In the genomic region with DNA sequence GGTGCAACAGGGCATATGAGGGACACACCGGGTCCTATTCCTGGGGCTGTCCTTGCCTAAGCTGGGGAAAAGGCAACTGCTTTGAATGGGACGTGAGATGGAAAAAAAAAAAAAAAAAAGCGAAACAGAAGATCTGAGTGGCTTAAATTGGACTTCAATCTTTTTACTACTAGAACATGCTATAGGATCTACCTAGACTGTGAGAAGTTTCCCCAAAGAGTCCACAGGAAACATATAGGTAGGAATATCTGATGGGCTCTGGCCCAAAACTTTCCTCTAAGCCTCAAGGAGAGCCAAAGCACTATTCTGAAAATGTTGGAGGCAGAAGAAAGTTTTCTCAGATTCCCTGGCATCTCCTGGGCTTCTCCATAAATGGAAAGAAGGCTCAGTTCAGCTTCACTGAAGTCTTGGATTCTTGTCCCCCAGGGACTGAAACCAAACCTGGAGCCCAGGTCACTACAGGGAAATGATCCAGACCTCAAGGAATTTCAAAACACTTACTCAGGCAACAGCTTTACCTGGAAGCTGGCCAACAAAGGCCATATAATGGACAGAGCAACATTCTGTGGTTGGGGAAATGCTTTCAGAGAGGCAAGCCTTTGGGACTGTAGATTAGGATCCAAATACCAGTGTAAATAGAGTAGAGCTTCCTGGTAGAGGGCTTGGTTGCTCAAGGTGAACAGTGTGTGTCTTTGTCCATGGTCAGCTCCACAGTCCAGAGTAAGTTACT, we compare ENCODE assay signal across 11 cellular contexts. TPM values are rescaled to one million over a fixed set of nuclear protein-coding genes. Genes with fewer than 3 reads are reported as not detected.
DNase-seq lines count a peak whose midpoint lies in the region; ATAC-seq, FAIRE-seq and TF ChIP-seq lines count a peak whose summit lies in the region.
"Had no signal": no experiment of that assay in that cellular context is flagged by ENCODE, and none has a peak within 500 bp of the region (broad histone marks: within the 10 kb centered on the region; RNA-seq: fewer than 3 reads in every experiment).

No MANE protein-coding gene starts in this region.

- peaks cover 11% of the 10 kb centered on the region for H3K27me3 Mint-ChIP-seq in CD8-positive, alpha-beta T cell (ENCODE audit: low read depth)

- H2AFZ ChIP-seq in HepG2 (ENCODE audit: low read length) = no peak overlapping the region

- H3K27me3 ChIP-seq in brain microvascular endothelial cell (replicated peaks) = peaks cover 2% of the 10 kb centered on the region
- no peaks in the 10 kb centered on the region; a peak in 1 of 5 replicates for H3K27me3 ChIP-seq in HepG2 (ENCODE audit: control insufficient read depth in 1 of 2, insufficient read depth in 2 of 2, low read length in 2 of 2)
- no peaks in the 10 kb centered on the region for H3K27me3 ChIP-seq in CD8-positive, alpha-beta T cell (ENCODE audit: insufficient read depth, low read length)

- 45% methylated on average over 3 of the region's 3 CpGs for WGBS in HepG2 (ENCODE audit: low lambda C conversion rate)

- peak; percentile 99 for ATAC-seq in HepG2
- no peak for ATAC-seq in CD8-positive, alpha-beta T cell

- H3K36me3 Mint-ChIP-seq in CD8-positive, alpha-beta T cell = no peaks in the 10 kb centered on the region

- no peaks in the 10 kb centered on the region for H3K79me2 ChIP-seq in HepG2 (ENCODE audit: insufficient read depth, low read length)

- H3K27ac ChIP-seq in brain microvascular endothelial cell (no peak overlapping the region), HepG2 (ENCODE audit: extremely low read length, insufficient read depth, low read length) (peak overlapping the region; percentile 72)
- no peak overlapping the region for H3K27ac ChIP-seq in CD8-positive, alpha-beta T cell (ENCODE audit: low read depth, low read length)
- H3K27ac ChIP-seq: WERI-Rb-1 had no signal

- H3K4me2 ChIP-seq in HepG2 (ENCODE audit: low read depth, low read length) = peak overlapping the region; percentile 57

- FAIRE-seq in HTR-8/SVneo (lab: Jason Lieb, UNC) (peak; percentile 28), HepG2 (lab: Jason Lieb, UNC) (peak; percentile 96)

- in situ Hi-C loops in brain microvascular endothelial cell (cut with HindIII; ENCODE audit: low pct_ligation_motif_present, low sequenced_read_pairs) = no loop called here
- in situ Hi-C loops in HepG2 (cut with HindIII; ENCODE audit: extremely low pct_ligation_motif_present, low pct_unique_long_range_greater_than_20kb) = no loop called here

- no peak overlapping the region; the same call in 1 of the 2 replicates for H3K9ac ChIP-seq in HepG2 (ENCODE audit: insufficient read depth, low read depth, low read length)

- peaks cover 64% of the 10 kb centered on the region for H3K4me1 ChIP-seq in HepG2 (ENCODE audit: insufficient read depth, low read length)
- H3K4me1 ChIP-seq in CD8-positive, alpha-beta T cell (ENCODE audit: insufficient read depth, low read length) = no peaks in the 10 kb centered on the region

- CTCF ChIA-PET in HepG2 (lab: Yijun Ruan, JAX; ENCODE audit: low intra/inter-chr PET ratio, low total read pairs) = no interaction called here
- CTCF ChIA-PET in CD8-positive, alpha-beta T cell (lab: Charles Lee) = no interaction called here

- TF ChIP-seq CTCF in AG09309 (IDR thresholded peaks at IDR 0.05; ENCODE audit: control insufficient read depth, insufficient read depth, low read depth, low read length, missing control alignments) = no peak
- no peak for TF ChIP-seq CTCF in brain microvascular endothelial cell (IDR thresholded peaks at IDR 0.05; ENCODE audit: low read depth, low read length, missing control alignments)
- no peak for TF ChIP-seq CTCF in HepG2 (CRISPR knock-in tag; IDR thresholded peaks at IDR 0.05)
- TF ChIP-seq CTCF in CD8-positive, alpha-beta T cell (IDR thresholded peaks at IDR 0.05) = no peak

- TF ChIP-seq EP300 in HepG2 (IDR thresholded peaks at IDR 0.05; ENCODE audit: low read depth in 2 of 2, low read length in 2 of 2) (peak in 1 of 2 experiments; percentile 87; a peak in 2 of 4 replicates), HepG2 (CRISPR knock-in tag; IDR thresholded peaks at IDR 0.05; ENCODE audit: borderline replicate concordance) (peak; percentile 75; the same call in 1 of the 2 replicates)

- DNase-seq in AG09309 (ENCODE audit: low read depth) (peak; percentile 25), HTR-8/SVneo (ENCODE audit: insufficient read length, low spot score) (peak; percentile 55), brain microvascular endothelial cell (peak; percentile 91), HepG2 (ENCODE audit: low spot score) (peak; percentile 99), activated T-cell treated with anti-CD3 and anti-CD28 coated beads for 4 hours (no peak)
- DNase-seq in CD8-positive, alpha-beta T cell = no peak
- DNase-seq in activated CD4-positive, alpha-beta T cell treated with anti-CD3 and anti-CD28 coated beads, Interleukin-2, amount 50 U/mL, for 1 hour = no peak
- DNase-seq in stimulated activated CD4-positive, alpha-beta T cell treated with anti-CD3 and anti-CD28 coated beads, Interleukin-2, amount 100 ng/mL, for 48 hours = no peak
- DNase-seq: amygdala, DND-41, WERI-Rb-1 had no signal

- H4K20me1 ChIP-seq in HepG2 (ENCODE audit: insufficient read depth, low read length) = no peaks in the 10 kb centered on the region

- no peaks in the 10 kb centered on the region for H3K4me1 Mint-ChIP-seq in CD8-positive, alpha-beta T cell (ENCODE audit: low read depth)

- peaks cover 24% of the 10 kb centered on the region for H3K9me3 Mint-ChIP-seq in CD8-positive, alpha-beta T cell

- no peak overlapping the region for H3K4me3 Mint-ChIP-seq in CD8-positive, alpha-beta T cell

- H3K4me3 ChIP-seq in AG09309 (ENCODE audit: control insufficient read depth, low read depth, low read length) (no peak overlapping the region), brain microvascular endothelial cell (ENCODE audit: low read depth, low read length) (no peak overlapping the region), HepG2 (replicated peaks in 1 of 3; ENCODE audit: insufficient read depth in 1 of 3, low read depth in 2 of 3, low read length in 3 of 3) (no peak overlapping the region; a peak in 1 of 6 replicates)
- no peak overlapping the region for H3K4me3 ChIP-seq in CD8-positive, alpha-beta T cell (ENCODE audit: low read depth, low read length)

- TF ChIP-seq POLR2A in HepG2 (IDR thresholded peaks at IDR 0.05; ENCODE audit: insufficient read depth in 1 of 2, low read depth in 2 of 2, low read length in 2 of 2) = no peak

- TF ChIP-seq RAD21 in HepG2 (CRISPR knock-in tag; IDR thresholded peaks at IDR 0.05) = no peak

- intact Hi-C loops in HepG2 (cut with micrococcal nuclease; ENCODE audit: unreplicated experiment) = loop anchor here (1.0 to 2.0 kb wide), 3 partner anchors 11 to 58 kb away; no protein-coding TSS in a partner anchor
- intact Hi-C loops in CD8-positive, alpha-beta T cell (cut with DNase I, micrococcal nuclease) = no loop called here

- BruUV-seq in HepG2 (replicated peaks; lab: Mats Ljungman, UMichigan) = no TSS peak

- H3K36me3 ChIP-seq in brain microvascular endothelial cell (replicated peaks) (no peaks in the 10 kb centered on the region), HepG2 (replicated peaks in 1 of 2; ENCODE audit: control insufficient read depth in 1 of 2, insufficient read depth in 2 of 2, low read length in 2 of 2) (no peaks in the 10 kb centered on the region)
- H3K36me3 ChIP-seq in CD8-positive, alpha-beta T cell (ENCODE audit: insufficient read depth, low read length) = no peaks in the 10 kb centered on the region
- H3K36me3 ChIP-seq: WERI-Rb-1 had no signal

- peaks cover 26% of the 10 kb centered on the region for H3K9me3 ChIP-seq in HepG2 (ENCODE audit: low read length)
- peaks cover 5% of the 10 kb centered on the region for H3K9me3 ChIP-seq in CD8-positive, alpha-beta T cell (ENCODE audit: low read length)

- POLR2A ChIA-PET in HepG2 (lab: Yijun Ruan, JAX) = interaction anchor here (0.9 to 3.1 kb wide), 10 partner anchors 9 to 57 kb away, joined by 3 to 15 read pairs (median 4); a partner anchor contains a TSS
- POLR2A ChIA-PET in CD8-positive, alpha-beta T cell (lab: Charles Lee) = no interaction called here

- no peak overlapping the region for H3K27ac Mint-ChIP-seq in CD8-positive, alpha-beta T cell

TF ChIP-seq in HepG2, 621 proteins besides CTCF, POLR2A, EP300 and RAD21 (continues in another document):
- peak; percentile 15; the same call in 1 of the 2 replicates for TF ChIP-seq HNF4G (IDR thresholded peaks at IDR 0.05; ENCODE audit: borderline replicate concordance, low read depth, low read length)
- TF ChIP-seq HNF4G (CRISPR knock-in tag; IDR thresholded peaks at IDR 0.05; ENCODE audit: borderline replicate concordance, low read depth) = peak; percentile 41; the same call in 1 of the 2 replicates
- TF ChIP-seq LCORL (IDR thresholded peaks at IDR 0.05) = peak; percentile 49; the same call in 1 of the 2 replicates
- TF ChIP-seq LCORL (CRISPR knock-in tag; IDR thresholded peaks at IDR 0.05) = peak; percentile 82; the same call in 1 of the 2 replicates
- peak; percentile 90 for TF ChIP-seq NCOA2 (CRISPR knock-in tag; IDR thresholded peaks at IDR 0.05)
- TF ChIP-seq PHF5A (CRISPR knock-in tag; IDR thresholded peaks at IDR 0.05; ENCODE audit: low read depth, unreplicated experiment) = no peak
- TF ChIP-seq CHD2 (IDR thresholded peaks at IDR 0.05; ENCODE audit: low read depth, low read length) = no peak

RNA-seq across cellular contexts. Expression of a gene that starts 56.9 kb away (rescaled TPM):
- total RNA-seq in HepG2 (2016; rRNA removed; fragmentation: Illumina TruSeq; extraction: Trizol) = 2.5 and 3.9 TPM in 2 replicates
- 0.71 and 0.91 TPM in 2 replicates for total RNA-seq in HepG2 (2016; cell fraction: cytosol; rRNA removed; fragmentation: Illumina TruSeq; extraction: Trizol; ENCODE audit: low read depth)
- total RNA-seq in HepG2 (2016; cell fraction: insoluble cytoplasmic fraction; rRNA removed; fragmentation: Illumina TruSeq; extraction: Trizol) = 2.1 and 4.2 TPM in 2 replicates
- 1.1 and 2.6 TPM in 2 replicates for total RNA-seq in HepG2 (2016; cell fraction: membrane; rRNA removed; fragmentation: Illumina TruSeq; extraction: Trizol)
- total RNA-seq in HepG2 (2016; cell fraction: nucleus; rRNA removed; fragmentation: Illumina TruSeq; extraction: Trizol) = 5.8 and 6.2 TPM in 2 replicates
- 13.6 and 16.4 TPM in 2 replicates for polyA plus RNA-seq in HepG2 (2011; rRNA removed)
- 8.3 and 8.9 TPM in 2 replicates for polyA plus RNA-seq in HepG2 (2011; cell fraction: cytosol; rRNA removed)
- polyA plus RNA-seq in HepG2 (2011; cell fraction: nucleus; rRNA removed) = 14.6 and 16.3 TPM in 2 replicates
- polyA plus RNA-seq in HepG2 (2012) = 9.3 and 15.5 TPM in 2 replicates
- polyA plus RNA-seq in HepG2 (2016; cell fraction: cytosol; fragmentation: Illumina TruSeq; extraction: Trizol; ENCODE audit: low read depth) = 0.25 and 0.31 TPM in 2 replicates
- polyA plus RNA-seq in HepG2 (2016; cell fraction: insoluble cytoplasmic fraction; fragmentation: Illumina TruSeq; extraction: Trizol; ENCODE audit: low read depth) = 1.6 and 2.1 TPM in 2 replicates
- polyA plus RNA-seq in HepG2 (2016; cell fraction: membrane; fragmentation: Illumina TruSeq; extraction: Trizol; ENCODE audit: low read depth) = 0.47 and 0.64 TPM in 2 replicates
- 5.4 and 6.6 TPM in 2 replicates for polyA plus RNA-seq in HepG2 (2016; cell fraction: nucleus; fragmentation: Illumina TruSeq; extraction: Trizol; ENCODE audit: insufficient read depth, low read depth)
- polyA minus RNA-seq in HepG2 (2011; rRNA and poly(A)+ RNA removed; ENCODE audit: low replicate concordance) = 1.3 and 25.2 TPM in 2 replicates
- 11.4 and 13.4 TPM in 2 replicates for polyA minus RNA-seq in HepG2 (2011; cell fraction: cytosol; rRNA and poly(A)+ RNA removed)
- 14.5 and 16.9 TPM in 2 replicates for polyA minus RNA-seq in HepG2 (2011; cell fraction: nucleus; rRNA and poly(A)+ RNA removed)
- total RNA-seq in CD8-positive, alpha-beta T cell = not detected

Comparison
In these comparisons a context has a peak if more than half of its experiments do, and no peak if none do; other contexts are left out.
1. DNase-seq: peak in AG09309 (single experiment), HTR-8/SVneo (single experiment), brain microvascular endothelial cell (single experiment) and HepG2 (single experiment); none in activated T-cell treated with anti-CD3 and anti-CD28 coated beads for 4 hours (single experiment), CD8-positive, alpha-beta T cell (0 of 7), activated CD4-positive, alpha-beta T cell treated with anti-CD3 and anti-CD28 coated beads, Interleukin-2, amount 50 U/mL, for 1 hour (single experiment) and stimulated activated CD4-positive, alpha-beta T cell treated with anti-CD3 and anti-CD28 coated beads, Interleukin-2, amount 100 ng/mL, for 48 hours (0 of 2).